Comparison of ENCODE assay signal across 3 cellular contexts in the genomic region with DNA sequence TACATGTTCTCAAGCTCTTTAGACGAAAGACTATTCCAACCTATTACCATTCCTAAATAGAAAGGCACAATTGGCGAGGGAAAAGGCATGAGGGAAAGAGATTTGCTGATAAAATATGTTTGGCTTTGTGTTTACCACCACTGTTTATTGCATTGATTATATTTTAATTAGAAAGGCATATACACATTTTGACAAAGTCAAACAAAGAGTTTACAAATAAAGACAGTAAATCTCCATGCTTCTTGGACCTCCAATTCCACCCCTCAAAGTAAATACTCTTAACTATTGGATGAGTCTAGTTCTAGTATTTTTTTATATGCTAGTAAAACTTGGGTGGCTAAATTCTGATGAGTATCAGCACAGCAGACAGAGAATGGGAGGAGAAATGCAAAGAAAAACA.
TF ChIP-seq lines count a peak whose summit lies in the region.

No MANE protein-coding gene starts in this region.

TF ChIP-seq in SK-N-SH, 30 proteins besides CTCF, POLR2A, EP300 and RAD21:
- TF ChIP-seq YY1 (IDR thresholded peaks at IDR 0.05; ENCODE audit: low read depth) (no peak), TCF12 (IDR thresholded peaks at IDR 0.05) (0 out of 2 replicates have a peak, but pooled peaks have one; percentile 18)

TF ChIP-seq in SK-N-SH treated with all-trans-retinoic acid at 6 μM for 48 hours, 23 proteins besides CTCF, POLR2A, EP300 and RAD21:
- TF ChIP-seq ISL1 (CRISPR knock-in tag; IDR thresholded peaks at IDR 0.05) (no peak), ZC3H10 (CRISPR knock-in tag; IDR thresholded peaks at IDR 0.05) (no peak), ZNF70 (CRISPR knock-in tag; IDR thresholded peaks at IDR 0.05) (no peak), ZFP30 (CRISPR knock-in tag; IDR thresholded peaks at IDR 0.05) (no peak), OSR1 (CRISPR knock-in tag; IDR thresholded peaks at IDR 0.05) (no peak), BACH2 (CRISPR knock-in tag; IDR thresholded peaks at IDR 0.05; ENCODE audit: borderline replicate concordance) (no peak), ZNF565 (CRISPR knock-in tag; conservative IDR thresholded peaks at IDR 0.05; ENCODE audit: low read depth) (no peak), TOX (CRISPR knock-in tag; IDR thresholded peaks at IDR 0.05; ENCODE audit: borderline replicate concordance) (no peak), GLIS3 (CRISPR knock-in tag; IDR thresholded peaks at IDR 0.05) (no peak), ZNF8 (CRISPR knock-in tag; IDR thresholded peaks at IDR 0.05) (no peak), ARNTL (CRISPR knock-in tag; IDR thresholded peaks at IDR 0.05; ENCODE audit: borderline replicate concordance, low read depth) (no peak), ESRRG (CRISPR knock-in tag; IDR thresholded peaks at IDR 0.05) (no peak)
- TF ChIP-seq, protein P1, sequence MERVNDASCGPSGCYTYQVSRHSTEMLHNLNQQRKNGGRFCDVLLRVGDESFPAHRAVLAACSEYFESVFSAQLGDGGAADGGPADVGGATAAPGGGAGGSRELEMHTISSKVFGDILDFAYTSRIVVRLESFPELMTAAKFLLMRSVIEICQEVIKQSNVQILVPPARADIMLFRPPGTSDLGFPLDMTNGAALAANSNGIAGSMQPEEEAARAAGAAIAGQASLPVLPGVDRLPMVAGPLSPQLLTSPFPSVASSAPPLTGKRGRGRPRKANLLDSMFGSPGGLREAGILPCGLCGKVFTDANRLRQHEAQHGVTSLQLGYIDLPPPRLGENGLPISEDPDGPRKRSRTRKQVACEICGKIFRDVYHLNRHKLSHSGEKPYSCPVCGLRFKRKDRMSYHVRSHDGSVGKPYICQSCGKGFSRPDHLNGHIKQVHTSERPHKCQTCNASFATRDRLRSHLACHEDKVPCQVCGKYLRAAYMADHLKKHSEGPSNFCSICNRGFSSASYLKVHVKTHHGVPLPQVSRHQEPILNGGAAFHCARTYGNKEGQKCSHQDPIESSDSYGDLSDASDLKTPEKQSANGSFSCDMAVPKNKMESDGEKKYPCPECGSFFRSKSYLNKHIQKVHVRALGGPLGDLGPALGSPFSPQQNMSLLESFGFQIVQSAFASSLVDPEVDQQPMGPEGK (CRISPR knock-in tag; IDR thresholded peaks at IDR 0.05; ENCODE audit: borderline replicate concordance): no peak
- TF ChIP-seq, protein P2, sequence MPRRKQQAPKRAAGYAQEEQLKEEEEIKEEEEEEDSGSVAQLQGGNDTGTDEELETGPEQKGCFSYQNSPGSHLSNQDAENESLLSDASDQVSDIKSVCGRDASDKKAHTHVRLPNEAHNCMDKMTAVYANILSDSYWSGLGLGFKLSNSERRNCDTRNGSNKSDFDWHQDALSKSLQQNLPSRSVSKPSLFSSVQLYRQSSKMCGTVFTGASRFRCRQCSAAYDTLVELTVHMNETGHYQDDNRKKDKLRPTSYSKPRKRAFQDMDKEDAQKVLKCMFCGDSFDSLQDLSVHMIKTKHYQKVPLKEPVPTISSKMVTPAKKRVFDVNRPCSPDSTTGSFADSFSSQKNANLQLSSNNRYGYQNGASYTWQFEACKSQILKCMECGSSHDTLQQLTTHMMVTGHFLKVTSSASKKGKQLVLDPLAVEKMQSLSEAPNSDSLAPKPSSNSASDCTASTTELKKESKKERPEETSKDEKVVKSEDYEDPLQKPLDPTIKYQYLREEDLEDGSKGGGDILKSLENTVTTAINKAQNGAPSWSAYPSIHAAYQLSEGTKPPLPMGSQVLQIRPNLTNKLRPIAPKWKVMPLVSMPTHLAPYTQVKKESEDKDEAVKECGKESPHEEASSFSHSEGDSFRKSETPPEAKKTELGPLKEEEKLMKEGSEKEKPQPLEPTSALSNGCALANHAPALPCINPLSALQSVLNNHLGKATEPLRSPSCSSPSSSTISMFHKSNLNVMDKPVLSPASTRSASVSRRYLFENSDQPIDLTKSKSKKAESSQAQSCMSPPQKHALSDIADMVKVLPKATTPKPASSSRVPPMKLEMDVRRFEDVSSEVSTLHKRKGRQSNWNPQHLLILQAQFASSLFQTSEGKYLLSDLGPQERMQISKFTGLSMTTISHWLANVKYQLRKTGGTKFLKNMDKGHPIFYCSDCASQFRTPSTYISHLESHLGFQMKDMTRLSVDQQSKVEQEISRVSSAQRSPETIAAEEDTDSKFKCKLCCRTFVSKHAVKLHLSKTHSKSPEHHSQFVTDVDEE (CRISPR knock-in tag; IDR thresholded peaks at IDR 0.05): no peak
- TF ChIP-seq, protein P3, sequence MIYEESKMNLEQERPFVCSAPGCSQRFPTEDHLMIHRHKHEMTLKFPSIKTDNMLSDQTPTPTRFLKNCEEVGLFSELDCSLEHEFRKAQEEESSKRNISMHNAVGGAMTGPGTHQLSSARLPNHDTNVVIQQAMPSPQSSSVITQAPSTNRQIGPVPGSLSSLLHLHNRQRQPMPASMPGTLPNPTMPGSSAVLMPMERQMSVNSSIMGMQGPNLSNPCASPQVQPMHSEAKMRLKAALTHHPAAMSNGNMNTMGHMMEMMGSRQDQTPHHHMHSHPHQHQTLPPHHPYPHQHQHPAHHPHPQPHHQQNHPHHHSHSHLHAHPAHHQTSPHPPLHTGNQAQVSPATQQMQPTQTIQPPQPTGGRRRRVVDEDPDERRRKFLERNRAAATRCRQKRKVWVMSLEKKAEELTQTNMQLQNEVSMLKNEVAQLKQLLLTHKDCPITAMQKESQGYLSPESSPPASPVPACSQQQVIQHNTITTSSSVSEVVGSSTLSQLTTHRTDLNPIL (CRISPR knock-in tag; IDR thresholded peaks at IDR 0.05; ENCODE audit: low read depth): no peak
- TF ChIP-seq, protein P4, sequence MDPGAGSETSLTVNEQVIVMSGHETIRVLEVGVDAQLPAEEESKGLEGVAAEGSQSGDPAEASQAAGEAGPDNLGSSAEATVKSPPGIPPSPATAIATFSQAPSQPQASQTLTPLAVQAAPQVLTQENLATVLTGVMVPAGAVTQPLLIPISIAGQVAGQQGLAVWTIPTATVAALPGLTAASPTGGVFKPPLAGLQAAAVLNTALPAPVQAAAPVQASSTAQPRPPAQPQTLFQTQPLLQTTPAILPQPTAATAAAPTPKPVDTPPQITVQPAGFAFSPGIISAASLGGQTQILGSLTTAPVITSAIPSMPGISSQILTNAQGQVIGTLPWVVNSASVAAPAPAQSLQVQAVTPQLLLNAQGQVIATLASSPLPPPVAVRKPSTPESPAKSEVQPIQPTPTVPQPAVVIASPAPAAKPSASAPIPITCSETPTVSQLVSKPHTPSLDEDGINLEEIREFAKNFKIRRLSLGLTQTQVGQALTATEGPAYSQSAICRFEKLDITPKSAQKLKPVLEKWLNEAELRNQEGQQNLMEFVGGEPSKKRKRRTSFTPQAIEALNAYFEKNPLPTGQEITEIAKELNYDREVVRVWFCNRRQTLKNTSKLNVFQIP (CRISPR knock-in tag; IDR thresholded peaks at IDR 0.05; ENCODE audit: borderline replicate concordance, low read depth): no peak

TF ChIP-seq in H1, 55 proteins besides CTCF, POLR2A, EP300 and RAD21:
- TF ChIP-seq HDAC6 (IDR thresholded peaks at IDR 0.05; ENCODE audit: low read depth, low read length): no peak
- TF ChIP-seq, protein P5, sequence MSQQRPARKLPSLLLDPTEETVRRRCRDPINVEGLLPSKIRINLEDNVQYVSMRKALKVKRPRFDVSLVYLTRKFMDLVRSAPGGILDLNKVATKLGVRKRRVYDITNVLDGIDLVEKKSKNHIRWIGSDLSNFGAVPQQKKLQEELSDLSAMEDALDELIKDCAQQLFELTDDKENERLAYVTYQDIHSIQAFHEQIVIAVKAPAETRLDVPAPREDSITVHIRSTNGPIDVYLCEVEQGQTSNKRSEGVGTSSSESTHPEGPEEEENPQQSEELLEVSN (IDR thresholded peaks at IDR 0.05): no peak
- TF ChIP-seq BCL11A (IDR thresholded peaks at IDR 0.05; ENCODE audit: low read depth in 2 of 2, low read length in 2 of 2): no peak
- TF ChIP-seq TCF12 (IDR thresholded peaks at IDR 0.05; ENCODE audit: low read depth, low read length): no peak
- no peak for TF ChIP-seq POU5F1 (IDR thresholded peaks at IDR 0.05; ENCODE audit: low read depth, low read length)
